In genomic region chr19:11535792-11536595, GRCh38 we compare ENCODE assay signal across 1 cellular context.
A peak's percentile ranks its signal among the peaks of the same experiment; 100 is the strongest.
TF ChIP-seq lines count a peak whose summit lies in the region.

No MANE protein-coding gene starts in this region.

TF ChIP-seq in HepG2, 621 proteins besides CTCF, POLR2A, EP300 and RAD21 (continued from another document and continues in another):
- TF ChIP-seq MYNN (CRISPR knock-in tag; IDR thresholded peaks at IDR 0.05; ENCODE audit: low read depth) (no peak), SRY (CRISPR knock-in tag; IDR thresholded peaks at IDR 0.05) (no peak), ZFP36L1 (CRISPR knock-in tag; IDR thresholded peaks at IDR 0.05) (no peak), ZZZ3 (CRISPR knock-in tag; IDR thresholded peaks at IDR 0.05; ENCODE audit: borderline replicate concordance) (no peak), ZSCAN20 (CRISPR knock-in tag; IDR thresholded peaks at IDR 0.05; ENCODE audit: borderline replicate concordance) (no peak), THAP8 (CRISPR knock-in tag; IDR thresholded peaks at IDR 0.05; ENCODE audit: borderline replicate concordance) (no peak), ZSCAN29 (CRISPR knock-in tag; conservative IDR thresholded peaks at IDR 0.05) (no peak), CREB3 (CRISPR knock-in tag; IDR thresholded peaks at IDR 0.05) (no peak), PAX8 (CRISPR knock-in tag; IDR thresholded peaks at IDR 0.05; ENCODE audit: borderline replicate concordance) (no peak), CBX1 (IDR thresholded peaks at IDR 0.05; ENCODE audit: low read depth) (peak; percentile 35), ZNF777 (CRISPR knock-in tag; IDR thresholded peaks at IDR 0.05) (0 out of 2 replicates have a peak, but pooled peaks have one; percentile 50), ZNF530 (CRISPR knock-in tag; IDR thresholded peaks at IDR 0.05; ENCODE audit: low read depth) (no peak), ZBTB43 (CRISPR knock-in tag; conservative IDR thresholded peaks at IDR 0.05) (no peak), NFIB (CRISPR knock-in tag; IDR thresholded peaks at IDR 0.05; ENCODE audit: borderline replicate concordance) (no peak), NR2F6 (IDR thresholded peaks at IDR 0.05) (no peak), NR2F6 (CRISPR knock-in tag; IDR thresholded peaks at IDR 0.05) (no peak), MAFK (conservative IDR thresholded peaks at IDR 0.05 in 1 of 2, IDR thresholded peaks at IDR 0.05 in 1 of 2; ENCODE audit: low read length in 2 of 2) (no peak), RFX3 (CRISPR knock-in tag; IDR thresholded peaks at IDR 0.05) (no peak), SMYD3 (CRISPR knock-in tag; IDR thresholded peaks at IDR 0.05) (no peak), ZNF34 (CRISPR knock-in tag; IDR thresholded peaks at IDR 0.05; ENCODE audit: borderline replicate concordance) (no peak), DRAP1 (CRISPR knock-in tag; IDR thresholded peaks at IDR 0.05) (peak; percentile 61; the same call in 1 of the 2 replicates), ZBTB44 (CRISPR knock-in tag; IDR thresholded peaks at IDR 0.05) (no peak), PAWR (CRISPR knock-in tag; IDR thresholded peaks at IDR 0.05; ENCODE audit: borderline replicate concordance) (no peak), ZIK1 (CRISPR knock-in tag; IDR thresholded peaks at IDR 0.05; ENCODE audit: borderline replicate concordance, low read depth) (no peak), ZNF839 (CRISPR knock-in tag; IDR thresholded peaks at IDR 0.05; ENCODE audit: borderline replicate concordance) (no peak)
- TF ChIP-seq, protein P1, sequence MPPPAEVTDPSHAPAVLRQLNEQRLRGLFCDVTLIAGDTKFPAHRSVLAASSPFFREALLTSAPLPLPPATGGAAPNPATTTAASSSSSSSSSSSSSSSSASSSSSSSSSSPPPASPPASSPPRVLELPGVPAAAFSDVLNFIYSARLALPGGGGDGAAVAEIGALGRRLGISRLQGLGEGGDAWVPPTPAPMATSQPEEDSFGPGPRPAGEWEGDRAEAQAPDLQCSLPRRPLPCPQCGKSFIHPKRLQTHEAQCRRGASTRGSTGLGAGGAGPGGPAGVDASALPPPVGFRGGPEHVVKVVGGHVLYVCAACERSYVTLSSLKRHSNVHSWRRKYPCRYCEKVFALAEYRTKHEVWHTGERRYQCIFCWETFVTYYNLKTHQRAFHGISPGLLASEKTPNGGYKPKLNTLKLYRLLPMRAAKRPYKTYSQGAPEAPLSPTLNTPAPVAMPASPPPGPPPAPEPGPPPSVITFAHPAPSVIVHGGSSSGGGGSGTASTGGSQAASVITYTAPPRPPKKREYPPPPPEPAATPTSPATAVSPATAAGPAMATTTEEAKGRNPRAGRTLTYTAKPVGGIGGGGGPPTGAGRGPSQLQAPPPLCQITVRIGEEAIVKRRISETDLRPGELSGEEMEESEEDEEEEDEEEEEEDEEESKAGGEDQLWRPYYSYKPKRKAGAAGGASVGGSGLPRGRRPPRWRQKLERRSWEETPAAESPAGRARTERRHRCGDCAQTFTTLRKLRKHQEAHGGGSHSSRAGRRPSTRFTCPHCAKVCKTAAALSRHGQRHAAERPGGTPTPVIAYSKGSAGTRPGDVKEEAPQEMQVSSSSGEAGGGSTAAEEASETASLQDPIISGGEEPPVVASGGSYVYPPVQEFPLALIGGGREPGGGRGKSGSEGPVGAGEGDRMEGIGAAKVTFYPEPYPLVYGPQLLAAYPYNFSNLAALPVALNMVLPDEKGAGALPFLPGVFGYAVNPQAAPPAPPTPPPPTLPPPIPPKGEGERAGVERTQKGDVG (CRISPR knock-in tag; IDR thresholded peaks at IDR 0.05; ENCODE audit: borderline replicate concordance) = no peak
- TF ChIP-seq, protein P2, sequence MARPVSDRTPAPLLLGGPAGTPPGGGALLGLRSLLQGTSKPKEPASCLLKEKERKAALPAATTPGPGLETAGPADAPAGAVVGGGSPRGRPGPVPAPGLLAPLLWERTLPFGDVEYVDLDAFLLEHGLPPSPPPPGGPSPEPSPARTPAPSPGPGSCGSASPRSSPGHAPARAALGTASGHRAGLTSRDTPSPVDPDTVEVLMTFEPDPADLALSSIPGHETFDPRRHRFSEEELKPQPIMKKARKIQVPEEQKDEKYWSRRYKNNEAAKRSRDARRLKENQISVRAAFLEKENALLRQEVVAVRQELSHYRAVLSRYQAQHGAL (CRISPR knock-in tag; IDR thresholded peaks at IDR 0.05; ENCODE audit: not compliant biosample characterization) = no peak
- TF ChIP-seq, protein P3, sequence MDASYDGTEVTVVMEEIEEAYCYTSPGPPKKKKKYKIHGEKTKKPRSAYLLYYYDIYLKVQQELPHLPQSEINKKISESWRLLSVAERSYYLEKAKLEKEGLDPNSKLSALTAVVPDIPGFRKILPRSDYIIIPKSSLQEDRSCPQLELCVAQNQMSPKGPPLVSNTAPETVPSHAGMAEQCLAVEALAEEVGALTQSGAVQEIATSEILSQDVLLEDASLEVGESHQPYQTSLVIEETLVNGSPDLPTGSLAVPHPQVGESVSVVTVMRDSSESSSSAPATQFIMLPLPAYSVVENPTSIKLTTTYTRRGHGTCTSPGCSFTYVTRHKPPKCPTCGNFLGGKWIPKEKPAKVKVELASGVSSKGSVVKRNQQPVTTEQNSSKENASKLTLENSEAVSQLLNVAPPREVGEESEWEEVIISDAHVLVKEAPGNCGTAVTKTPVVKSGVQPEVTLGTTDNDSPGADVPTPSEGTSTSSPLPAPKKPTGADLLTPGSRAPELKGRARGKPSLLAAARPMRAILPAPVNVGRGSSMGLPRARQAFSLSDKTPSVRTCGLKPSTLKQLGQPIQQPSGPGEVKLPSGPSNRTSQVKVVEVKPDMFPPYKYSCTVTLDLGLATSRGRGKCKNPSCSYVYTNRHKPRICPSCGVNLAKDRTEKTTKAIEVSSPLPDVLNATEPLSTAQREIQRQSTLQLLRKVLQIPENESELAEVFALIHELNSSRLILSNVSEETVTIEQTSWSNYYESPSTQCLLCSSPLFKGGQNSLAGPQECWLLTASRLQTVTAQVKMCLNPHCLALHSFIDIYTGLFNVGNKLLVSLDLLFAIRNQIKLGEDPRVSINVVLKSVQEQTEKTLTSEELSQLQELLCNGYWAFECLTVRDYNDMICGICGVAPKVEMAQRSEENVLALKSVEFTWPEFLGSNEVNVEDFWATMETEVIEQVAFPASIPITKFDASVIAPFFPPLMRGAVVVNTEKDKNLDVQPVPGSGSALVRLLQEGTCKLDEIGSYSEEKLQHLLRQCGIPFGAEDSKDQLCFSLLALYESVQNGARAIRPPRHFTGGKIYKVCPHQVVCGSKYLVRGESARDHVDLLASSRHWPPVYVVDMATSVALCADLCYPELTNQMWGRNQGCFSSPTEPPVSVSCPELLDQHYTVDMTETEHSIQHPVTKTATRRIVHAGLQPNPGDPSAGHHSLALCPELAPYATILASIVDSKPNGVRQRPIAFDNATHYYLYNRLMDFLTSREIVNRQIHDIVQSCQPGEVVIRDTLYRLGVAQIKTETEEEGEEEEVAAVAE (CRISPR knock-in tag; IDR thresholded peaks at IDR 0.05; ENCODE audit: borderline replicate concordance) = no peak
- TF ChIP-seq, protein P4, sequence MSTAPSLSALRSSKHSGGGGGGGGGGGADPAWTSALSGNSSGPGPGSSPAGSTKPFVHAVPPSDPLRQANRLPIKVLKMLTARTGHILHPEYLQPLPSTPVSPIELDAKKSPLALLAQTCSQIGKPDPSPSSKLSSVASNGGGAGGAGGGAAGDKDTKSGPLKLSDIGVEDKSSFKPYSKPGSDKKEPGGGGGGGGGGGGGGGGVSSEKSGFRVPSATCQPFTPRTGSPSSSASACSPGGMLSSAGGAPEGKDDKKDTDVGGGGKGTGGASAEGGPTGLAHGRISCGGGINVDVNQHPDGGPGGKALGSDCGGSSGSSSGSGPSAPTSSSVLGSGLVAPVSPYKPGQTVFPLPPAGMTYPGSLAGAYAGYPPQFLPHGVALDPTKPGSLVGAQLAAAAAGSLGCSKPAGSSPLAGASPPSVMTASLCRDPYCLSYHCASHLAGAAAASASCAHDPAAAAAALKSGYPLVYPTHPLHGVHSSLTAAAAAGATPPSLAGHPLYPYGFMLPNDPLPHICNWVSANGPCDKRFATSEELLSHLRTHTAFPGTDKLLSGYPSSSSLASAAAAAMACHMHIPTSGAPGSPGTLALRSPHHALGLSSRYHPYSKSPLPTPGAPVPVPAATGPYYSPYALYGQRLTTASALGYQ (CRISPR knock-in tag; IDR thresholded peaks at IDR 0.05) = 0 out of 2 replicates have a peak, but pooled peaks have one; percentile 28
- TF ChIP-seq, protein P5, sequence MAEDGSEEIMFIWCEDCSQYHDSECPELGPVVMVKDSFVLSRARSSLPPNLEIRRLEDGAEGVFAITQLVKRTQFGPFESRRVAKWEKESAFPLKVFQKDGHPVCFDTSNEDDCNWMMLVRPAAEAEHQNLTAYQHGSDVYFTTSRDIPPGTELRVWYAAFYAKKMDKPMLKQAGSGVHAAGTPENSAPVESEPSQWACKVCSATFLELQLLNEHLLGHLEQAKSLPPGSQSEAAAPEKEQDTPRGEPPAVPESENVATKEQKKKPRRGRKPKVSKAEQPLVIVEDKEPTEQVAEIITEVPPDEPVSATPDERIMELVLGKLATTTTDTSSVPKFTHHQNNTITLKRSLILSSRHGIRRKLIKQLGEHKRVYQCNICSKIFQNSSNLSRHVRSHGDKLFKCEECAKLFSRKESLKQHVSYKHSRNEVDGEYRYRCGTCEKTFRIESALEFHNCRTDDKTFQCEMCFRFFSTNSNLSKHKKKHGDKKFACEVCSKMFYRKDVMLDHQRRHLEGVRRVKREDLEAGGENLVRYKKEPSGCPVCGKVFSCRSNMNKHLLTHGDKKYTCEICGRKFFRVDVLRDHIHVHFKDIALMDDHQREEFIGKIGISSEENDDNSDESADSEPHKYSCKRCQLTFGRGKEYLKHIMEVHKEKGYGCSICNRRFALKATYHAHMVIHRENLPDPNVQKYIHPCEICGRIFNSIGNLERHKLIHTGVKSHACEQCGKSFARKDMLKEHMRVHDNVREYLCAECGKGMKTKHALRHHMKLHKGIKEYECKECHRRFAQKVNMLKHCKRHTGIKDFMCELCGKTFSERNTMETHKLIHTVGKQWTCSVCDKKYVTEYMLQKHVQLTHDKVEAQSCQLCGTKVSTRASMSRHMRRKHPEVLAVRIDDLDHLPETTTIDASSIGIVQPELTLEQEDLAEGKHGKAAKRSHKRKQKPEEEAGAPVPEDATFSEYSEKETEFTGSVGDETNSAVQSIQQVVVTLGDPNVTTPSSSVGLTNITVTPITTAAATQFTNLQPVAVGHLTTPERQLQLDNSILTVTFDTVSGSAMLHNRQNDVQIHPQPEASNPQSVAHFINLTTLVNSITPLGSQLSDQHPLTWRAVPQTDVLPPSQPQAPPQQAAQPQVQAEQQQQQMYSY (CRISPR knock-in tag; IDR thresholded peaks at IDR 0.05) = no peak
- TF ChIP-seq, protein P6, sequence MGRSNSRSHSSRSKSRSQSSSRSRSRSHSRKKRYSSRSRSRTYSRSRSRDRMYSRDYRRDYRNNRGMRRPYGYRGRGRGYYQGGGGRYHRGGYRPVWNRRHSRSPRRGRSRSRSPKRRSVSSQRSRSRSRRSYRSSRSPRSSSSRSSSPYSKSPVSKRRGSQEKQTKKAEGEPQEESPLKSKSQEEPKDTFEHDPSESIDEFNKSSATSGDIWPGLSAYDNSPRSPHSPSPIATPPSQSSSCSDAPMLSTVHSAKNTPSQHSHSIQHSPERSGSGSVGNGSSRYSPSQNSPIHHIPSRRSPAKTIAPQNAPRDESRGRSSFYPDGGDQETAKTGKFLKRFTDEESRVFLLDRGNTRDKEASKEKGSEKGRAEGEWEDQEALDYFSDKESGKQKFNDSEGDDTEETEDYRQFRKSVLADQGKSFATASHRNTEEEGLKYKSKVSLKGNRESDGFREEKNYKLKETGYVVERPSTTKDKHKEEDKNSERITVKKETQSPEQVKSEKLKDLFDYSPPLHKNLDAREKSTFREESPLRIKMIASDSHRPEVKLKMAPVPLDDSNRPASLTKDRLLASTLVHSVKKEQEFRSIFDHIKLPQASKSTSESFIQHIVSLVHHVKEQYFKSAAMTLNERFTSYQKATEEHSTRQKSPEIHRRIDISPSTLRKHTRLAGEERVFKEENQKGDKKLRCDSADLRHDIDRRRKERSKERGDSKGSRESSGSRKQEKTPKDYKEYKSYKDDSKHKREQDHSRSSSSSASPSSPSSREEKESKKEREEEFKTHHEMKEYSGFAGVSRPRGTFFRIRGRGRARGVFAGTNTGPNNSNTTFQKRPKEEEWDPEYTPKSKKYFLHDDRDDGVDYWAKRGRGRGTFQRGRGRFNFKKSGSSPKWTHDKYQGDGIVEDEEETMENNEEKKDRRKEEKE (IDR thresholded peaks at IDR 0.05) = no peak
- TF ChIP-seq, protein P7, sequence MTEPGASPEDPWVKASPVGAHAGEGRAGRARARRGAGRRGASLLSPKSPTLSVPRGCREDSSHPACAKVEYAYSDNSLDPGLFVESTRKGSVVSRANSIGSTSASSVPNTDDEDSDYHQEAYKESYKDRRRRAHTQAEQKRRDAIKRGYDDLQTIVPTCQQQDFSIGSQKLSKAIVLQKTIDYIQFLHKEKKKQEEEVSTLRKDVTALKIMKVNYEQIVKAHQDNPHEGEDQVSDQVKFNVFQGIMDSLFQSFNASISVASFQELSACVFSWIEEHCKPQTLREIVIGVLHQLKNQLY (CRISPR knock-in tag; IDR thresholded peaks at IDR 0.05) = no peak
